8 cellular contexts compared by ENCODE assay signal in genomic region chr22:30609260-30610185, GRCh38. TPM values are rescaled to one million over a fixed set of nuclear protein-coding genes. Genes with fewer than 3 reads are reported as not detected.
DNase-seq lines count a peak whose midpoint lies in the region; ATAC-seq and TF ChIP-seq lines count a peak whose summit lies in the region.

No MANE protein-coding gene starts in this region.

- H3K9me3 ChIP-seq in MG63 (no peaks in the 10 kb centered on the region), ascending aorta (no peaks in the 10 kb centered on the region), SJCRH30 (replicated peaks) (no peaks in the 10 kb centered on the region)

- ATAC-seq in natural killer cell treated with Interleukin-12 subunit alpha and Interleukin-12 subunit beta and Interleukin-15 and Interleukin-18, amount 100 ng/mL, for 72 hours: peak; percentile 81 to 90
- ATAC-seq in natural killer cell (no peak), HG03135 (IDR thresholded peaks at IDR 0.05; ENCODE audit: unreplicated experiment) (no peak)
- ATAC-seq in stimulated activated naive CD8-positive, alpha-beta T cell treated with anti-CD3 and anti-CD28 coated beads, Interleukin-15, Interleukin-2, amounts not matched to agents 100 U/mL and 50 U/mL, for 24 hours: peak; percentile 62

- H3K4me3 ChIP-seq in MG63 (no peak overlapping the region), ascending aorta (no peak overlapping the region), SJCRH30 (no peak overlapping the region)

- peak overlapping the region; percentile 59 for H3K4me3 Mint-ChIP-seq in natural killer cell treated with Interleukin-12 subunit alpha and Interleukin-12 subunit beta and Interleukin-15 and Interleukin-18, amount 100 ng/mL, for 72 hours
- no peak overlapping the region for H3K4me3 Mint-ChIP-seq in natural killer cell

- peaks cover 0 to 10% of the 10 kb centered on the region in 2 donors for H3K27me3 Mint-ChIP-seq in natural killer cell treated with Interleukin-12 subunit alpha and Interleukin-12 subunit beta and Interleukin-15 and Interleukin-18, amount 100 ng/mL, for 72 hours
- peaks cover 0 to 7% of the 10 kb centered on the region in 2 donors for H3K27me3 Mint-ChIP-seq in natural killer cell (ENCODE audit: low read depth in 2 of 2)

- peaks cover 5 to 13% of the 10 kb centered on the region in 2 donors for H3K4me1 ChIP-seq in ascending aorta
- H3K4me1 ChIP-seq in SJCRH30: peaks cover 8% of the 10 kb centered on the region; the same call in 1 of the 2 replicates

- H3K9me3 Mint-ChIP-seq in natural killer cell treated with Interleukin-12 subunit alpha and Interleukin-12 subunit beta and Interleukin-15 and Interleukin-18, amount 100 ng/mL, for 72 hours: no peaks in the 10 kb centered on the region
- no peaks in the 10 kb centered on the region for H3K9me3 Mint-ChIP-seq in natural killer cell

- H3K36me3 ChIP-seq in MG63 (no peaks in the 10 kb centered on the region), ascending aorta (peaks cover 0 to 19% of the 10 kb centered on the region in 2 donors), SJCRH30 (no peaks in the 10 kb centered on the region)

- no peak for TF ChIP-seq CTCF in natural killer cell (IDR thresholded peaks at IDR 0.05)
- TF ChIP-seq CTCF in ascending aorta (IDR thresholded peaks at IDR 0.05): no peak

- intact Hi-C loops in natural killer cell (cut with micrococcal nuclease) (no loop called here), ascending aorta (cut with DNase I) (no loop called here)

- no peaks in the 10 kb centered on the region for H3K36me3 Mint-ChIP-seq in natural killer cell treated with Interleukin-12 subunit alpha and Interleukin-12 subunit beta and Interleukin-15 and Interleukin-18, amount 100 ng/mL, for 72 hours
- no peaks in the 10 kb centered on the region for H3K36me3 Mint-ChIP-seq in natural killer cell

- H3K27ac ChIP-seq in ascending aorta (peak overlapping the region in 1 of 2 donors; percentile 54), SJCRH30 (no peak overlapping the region)

- H3K4me1 Mint-ChIP-seq in natural killer cell treated with Interleukin-12 subunit alpha and Interleukin-12 subunit beta and Interleukin-15 and Interleukin-18, amount 100 ng/mL, for 72 hours (ENCODE audit: low read depth in 2 of 2): peaks cover 26 to 33% of the 10 kb centered on the region in 2 donors
- H3K4me1 Mint-ChIP-seq in natural killer cell: peaks cover 13 to 27% of the 10 kb centered on the region in 2 donors

- peak overlapping the region; percentile 52 for H3K27ac Mint-ChIP-seq in natural killer cell treated with Interleukin-12 subunit alpha and Interleukin-12 subunit beta and Interleukin-15 and Interleukin-18, amount 100 ng/mL, for 72 hours
- peak overlapping the region in 1 of 2 donors; percentile 39 for H3K27ac Mint-ChIP-seq in natural killer cell

- no peaks in the 10 kb centered on the region for H3K27me3 ChIP-seq in MG63
- no peaks in the 10 kb centered on the region for H3K27me3 ChIP-seq in ascending aorta
- H3K27me3 ChIP-seq in SJCRH30: no peaks in the 10 kb centered on the region

- peak; percentile 69 for DNase-seq in natural killer cell treated with Interleukin-12 subunit alpha and Interleukin-12 subunit beta and Interleukin-15 and Interleukin-18, amount 100 ng/mL, for 72 hours (ENCODE audit: low spot score)
- DNase-seq in natural killer cell (no peak), MG63 (peak; percentile 87), ascending aorta (ENCODE audit: low spot score in 2 of 2) (peak; percentile 37 to 76), islet precursor cell (peak; percentile 92), SJCRH30 (no peak)
- DNase-seq in stimulated activated naive CD8-positive, alpha-beta T cell treated with anti-CD3 and anti-CD28 coated beads, Interleukin-15, Interleukin-2, amounts not matched to agents 100 U/mL and 50 U/mL, for 24 hours: peak; percentile 30

RNA-seq across cellular contexts. Expression of gene TCN2, which starts 2.5 kb away (rescaled TPM):
- total RNA-seq in natural killer cell treated with Interleukin-12 subunit alpha and Interleukin-12 subunit beta and Interleukin-15 and Interleukin-18, amount 100 ng/mL, for 72 hours: under 1 TPM in 1 of 2 donors, not detected in 1; 0.19 TPM
- total RNA-seq in natural killer cell: 1 to 10 TPM in 1 of 3 donors, under 1 TPM in 2; 0.42 to 1.2 (median 0.95) TPM
- 1.2 TPM in 1 of 2 replicates, not detected in the other for total RNA-seq in MG63 (2014; rRNA removed; shearing (Covaris generic); ENCODE audit: low replicate concordance)
- 56.8 TPM for total RNA-seq in ascending aorta
- total RNA-seq in SJCRH30 (2014; rRNA removed; shearing (Covaris generic)): 0.53 and 0.85 TPM in 2 replicates

RNA-seq across cellular contexts. Expression of gene PES1, which starts 17.8 kb away (rescaled TPM):
- 100 to 1,000 TPM in 1 of 2 donors, 10 to 100 TPM in 1; 94.5 to 173 TPM for total RNA-seq in natural killer cell treated with Interleukin-12 subunit alpha and Interleukin-12 subunit beta and Interleukin-15 and Interleukin-18, amount 100 ng/mL, for 72 hours
- total RNA-seq in natural killer cell: 10 to 100 TPM; 30.9 to 39.7 (median 34.9) TPM
- total RNA-seq in MG63 (2014; rRNA removed; shearing (Covaris generic); ENCODE audit: low replicate concordance): 150 and 165 TPM in 2 replicates
- total RNA-seq in ascending aorta: 24.7 TPM
- 65.6 and 73.8 TPM in 2 replicates for total RNA-seq in SJCRH30 (2014; rRNA removed; shearing (Covaris generic))

RNA-seq across cellular contexts. Expression of gene SLC35E4, which starts 26.1 kb away (rescaled TPM):
- total RNA-seq in natural killer cell treated with Interleukin-12 subunit alpha and Interleukin-12 subunit beta and Interleukin-15 and Interleukin-18, amount 100 ng/mL, for 72 hours: 1 to 10 TPM; 3.4 to 6.8 TPM
- total RNA-seq in natural killer cell (1 to 10 TPM; 2.9 to 5.8 (median 2.9) TPM), ascending aorta (38.1 TPM)
- 11.3 and 12.5 TPM in 2 replicates for total RNA-seq in MG63 (2014; rRNA removed; shearing (Covaris generic); ENCODE audit: low replicate concordance)
- 1.0 and 1.1 TPM in 2 replicates for total RNA-seq in SJCRH30 (2014; rRNA removed; shearing (Covaris generic))

RNA-seq across cellular contexts. Expression of gene GAL3ST1, which starts 35.1 kb away (rescaled TPM):
- total RNA-seq in natural killer cell treated with Interleukin-12 subunit alpha and Interleukin-12 subunit beta and Interleukin-15 and Interleukin-18, amount 100 ng/mL, for 72 hours: not detected
- not detected for total RNA-seq in natural killer cell
- total RNA-seq in MG63 (2014; rRNA removed; shearing (Covaris generic); ENCODE audit: low replicate concordance): not detected in 2 replicates
- not detected for total RNA-seq in ascending aorta
- total RNA-seq in SJCRH30 (2014; rRNA removed; shearing (Covaris generic)): not detected in 2 replicates

RNA-seq across cellular contexts. Expression of gene DUSP18, which starts 58.2 kb away (rescaled TPM):
- total RNA-seq in natural killer cell treated with Interleukin-12 subunit alpha and Interleukin-12 subunit beta and Interleukin-15 and Interleukin-18, amount 100 ng/mL, for 72 hours: 1 to 10 TPM; 7.1 to 7.7 TPM
- 10 to 100 TPM; 10.2 to 12.8 (median 10.5) TPM for total RNA-seq in natural killer cell
- total RNA-seq in MG63 (2014; rRNA removed; shearing (Covaris generic); ENCODE audit: low replicate concordance): 1.2 and 2.7 TPM in 2 replicates
- 0.21 TPM for total RNA-seq in ascending aorta
- 0.99 and 1.7 TPM in 2 replicates for total RNA-seq in SJCRH30 (2014; rRNA removed; shearing (Covaris generic))

Comparison
In these comparisons a context has a peak if more than half of its experiments do, and no peak if none do; other contexts are left out.
1. ATAC-seq: peak in natural killer cell treated with Interleukin-12 subunit alpha and Interleukin-12 subunit beta and Interleukin-15 and Interleukin-18, amount 100 ng/mL, for 72 hours (2 of 2) and stimulated activated naive CD8-positive, alpha-beta T cell treated with anti-CD3 and anti-CD28 coated beads, Interleukin-15, Interleukin-2, amounts not matched to agents 100 U/mL and 50 U/mL, for 24 hours (single experiment); none in natural killer cell (0 of 3) and HG03135 (single experiment).
2. DNase-seq: peak in natural killer cell treated with Interleukin-12 subunit alpha and Interleukin-12 subunit beta and Interleukin-15 and Interleukin-18, amount 100 ng/mL, for 72 hours (single experiment), MG63 (single experiment), ascending aorta (2 of 2), islet precursor cell (single experiment) and stimulated activated naive CD8-positive, alpha-beta T cell treated with anti-CD3 and anti-CD28 coated beads, Interleukin-15, Interleukin-2, amounts not matched to agents 100 U/mL and 50 U/mL, for 24 hours (single experiment); none in natural killer cell (single experiment) and SJCRH30 (0 of 2).
3. RNA of gene TCN2, which starts 2.5 kb away (total RNA-seq): 56.8 TPM in ascending aorta (single experiment); 1.2 TPM in MG63, 0.42 to 1.2 TPM in natural killer cell, 0.53 to 0.85 TPM in SJCRH30 and 0.19 TPM in natural killer cell treated with Interleukin-12 subunit alpha and Interleukin-12 subunit beta and Interleukin-15 and Interleukin-18, amount 100 ng/mL, for 72 hours; every median in the first group is over 10 times any median in the second.